16 cellular contexts compared by ENCODE assay signal in the genomic region with DNA sequence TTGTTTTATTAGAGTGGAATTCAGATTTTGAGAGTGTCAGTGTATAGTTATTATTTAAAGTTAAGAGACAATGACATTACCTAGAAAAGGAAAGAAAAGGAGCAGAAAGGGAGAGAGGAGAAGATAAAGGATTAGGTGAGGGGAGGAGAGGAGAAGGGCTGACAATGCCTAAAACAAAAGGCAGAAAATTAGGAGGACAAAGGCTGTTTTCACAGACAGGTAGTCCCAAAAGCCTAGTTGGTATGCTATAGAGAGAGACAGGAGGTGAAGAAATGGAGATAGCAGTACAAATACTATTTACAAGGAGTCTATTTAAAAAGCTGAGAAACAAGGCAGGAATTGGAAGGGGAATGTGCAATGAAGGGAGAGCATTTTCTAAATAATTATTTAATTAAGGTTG.
DNase-seq lines count a peak whose midpoint lies in the region; ATAC-seq, FAIRE-seq and TF ChIP-seq lines count a peak whose summit lies in the region.
"Had no signal": no experiment of that assay in that cellular context is flagged by ENCODE, and none has a peak within 500 bp of the region (broad histone marks: within the 10 kb centered on the region; RNA-seq: fewer than 3 reads in every experiment).

No MANE protein-coding gene starts in this region.

- H3K27me3 ChIP-seq in HUES64 (ENCODE audit: insufficient read depth, low read length), result no peaks in the 10 kb centered on the region
- H3K27me3 ChIP-seq in K562 (ENCODE audit: control insufficient read depth in 2 of 2, insufficient read depth in 2 of 2, low read length in 2 of 2), result no peaks in the 10 kb centered on the region
- no peaks in the 10 kb centered on the region for H3K27me3 ChIP-seq in mesendoderm (ENCODE audit: insufficient read depth, low read length, poor library complexity)

- H2BK5ac ChIP-seq in mesendoderm (ENCODE audit: low read length), result no peak overlapping the region

- FAIRE-seq in K562 (lab: Jason Lieb, UNC), result no peak
- FAIRE-seq: GM12891, GM18507 had no signal

- no peaks in the 10 kb centered on the region for H3K9me1 ChIP-seq in K562 (ENCODE audit: control insufficient read depth, insufficient read depth, low read length)

- CTCF ChIA-PET in K562 (lab: Yijun Ruan, JAX; ENCODE audit: low intra/inter-chr PET ratio), result no interaction called here

- no peaks in the 10 kb centered on the region for H3K79me1 ChIP-seq in mesendoderm (ENCODE audit: low read length)

- H3K4me1 ChIP-seq in HUES64 (ENCODE audit: insufficient read depth, low read length) (peaks cover 16% of the 10 kb centered on the region; the same call in 1 of the 2 replicates), K562 (replicated peaks in 1 of 2; ENCODE audit: control insufficient read depth in 2 of 2, insufficient read depth in 2 of 2, low read length in 2 of 2) (0 out of 5 replicates have a peak, but pooled peaks cover 0 to 3% of the 10 kb centered on the region in 2 experiments), mesendoderm (ENCODE audit: control insufficient read depth, low read depth, low read length) (no peaks in the 10 kb centered on the region)

- in situ Hi-C loops in K562 (cut with MboI), result loop anchor here (10.0 kb wide), 1 partner anchor 341 kb away; no protein-coding TSS in a partner anchor

- H3K4ac ChIP-seq in mesendoderm (ENCODE audit: low read depth, low read length), result no peak overlapping the region

- H2AK5ac ChIP-seq in mesendoderm (ENCODE audit: low read length), result no peak overlapping the region

- no peak overlapping the region for H2BK15ac ChIP-seq in mesendoderm (replicated peaks; ENCODE audit: low read depth)

- no peak overlapping the region for H4K5ac ChIP-seq in mesendoderm (ENCODE audit: low read length)

- H3K79me2 ChIP-seq in K562 (ENCODE audit: control insufficient read depth, insufficient read depth, low read length) (no peaks in the 10 kb centered on the region), mesendoderm (ENCODE audit: control insufficient read depth, insufficient read depth, low read length) (no peaks in the 10 kb centered on the region)

- H3K9me3 ChIP-seq in HUES64 (ENCODE audit: insufficient read depth, low read depth, low read length), result no peaks in the 10 kb centered on the region
- H3K9me3 ChIP-seq in K562 (replicated peaks; ENCODE audit: control insufficient read depth, insufficient read depth, low read depth, low read length), result no peaks in the 10 kb centered on the region

- H2BK120ac ChIP-seq in mesendoderm (ENCODE audit: low read depth, low read length), result no peak overlapping the region

- TF ChIP-seq POLR2A in K562 (conservative IDR thresholded peaks at IDR 0.05), result no peak

- H3K56ac ChIP-seq in mesendoderm (ENCODE audit: low read length), result peak overlapping the region; percentile 49

- no peak overlapping the region for H3K18ac ChIP-seq in mesendoderm (ENCODE audit: low read length)

- no peak for TF ChIP-seq CTCF in K562 (IDR thresholded peaks at IDR 0.05 in 2 of 3, conservative IDR thresholded peaks at IDR 0.05 in 1 of 3; ENCODE audit: insufficient read depth in 2 of 3, low read depth in 1 of 3, low read length in 3 of 3)

- peak overlapping the region; percentile 80 for H2AFZ ChIP-seq in K562 (ENCODE audit: low read depth, low read length)

- H3K36me3 ChIP-seq in HUES64 (ENCODE audit: insufficient read depth, low read length) (no peaks in the 10 kb centered on the region), K562 (ENCODE audit: control insufficient read depth, insufficient read depth, low read length) (no peaks in the 10 kb centered on the region), mesendoderm (ENCODE audit: control insufficient read depth, insufficient read depth, low read length) (no peaks in the 10 kb centered on the region)

- H3K23ac ChIP-seq in mesendoderm (ENCODE audit: low read length), result no peak overlapping the region

- H3K27ac ChIP-seq in HUES64 (ENCODE audit: low read depth, low read length) (peak overlapping the region; percentile 21; the same call in 1 of the 2 replicates), K562 (ENCODE audit: extremely low read depth, low read depth, low read length) (peak overlapping the region; percentile 22; the same call in 2 of the 3 replicates), mesendoderm (ENCODE audit: low read depth, low read length) (no peak overlapping the region)

- ATAC-seq in K562 (0 out of 3 replicates have a peak, but pooled peaks have one; percentile 36), sciatic nerve (no peak), GM18907 (IDR thresholded peaks at IDR 0.05; ENCODE audit: unreplicated experiment) (no peak)
- ATAC-seq: HCT116 had no signal

- TF ChIP-seq RAD21 in K562 (CRISPR knock-in tag; conservative IDR thresholded peaks at IDR 0.05 in 1 of 2, IDR thresholded peaks at IDR 0.05 in 1 of 2), result no peak

- no peak overlapping the region for H3K4me3 ChIP-seq in HUES64 (ENCODE audit: low read length)
- H3K4me3 ChIP-seq in K562, result no peak overlapping the region
- H3K4me3 ChIP-seq in mesendoderm (ENCODE audit: low read length), result no peak overlapping the region

- H3K4me2 ChIP-seq in K562 (ENCODE audit: insufficient read depth, low read length), result no peak overlapping the region
- no peak overlapping the region for H3K4me2 ChIP-seq in mesendoderm (ENCODE audit: low read length)

- DNase-seq in K562 (ENCODE audit: extremely low read depth in 1 of 4, low spot score in 3 of 4), result no peak
- DNase-seq in mesendoderm, result no peak
- no peak for DNase-seq in effector CD4-positive, alpha-beta T cell
- no peak for DNase-seq in sciatic nerve (ENCODE audit: low spot score)
- DNase-seq: C1 segment of cervical spinal cord; Calu3; CD4-positive, alpha-beta memory T cell; DMS79 treated with DMSO at 0.1 percent for 48 hours; GF-D8; GOT3; H7 had no signal

- intact Hi-C loops in K562 (cut with micrococcal nuclease), result loop anchor here (1.0 to 10.0 kb wide), 4 partner anchors 337 to 1563 kb away; no protein-coding TSS in a partner anchor
- intact Hi-C loops in sciatic nerve (cut with DNase I), result no loop called here

- BruUV-seq in K562 (replicated peaks; lab: Mats Ljungman, UMichigan), result no TSS peak

- POLR2A ChIA-PET in K562 (lab: Yijun Ruan, JAX), result interaction anchor here (1.4 kb wide), 1 partner anchor 337 kb away, joined by 3 read pairs; no protein-coding TSS in a partner anchor

- TF ChIP-seq EP300 in K562 (IDR thresholded peaks at IDR 0.05; ENCODE audit: low read length), result no peak

- no peaks in the 10 kb centered on the region for H4K20me1 ChIP-seq in K562 (replicated peaks; ENCODE audit: control insufficient read depth, insufficient read depth, low read length)

- no peak overlapping the region for H4K8ac ChIP-seq in mesendoderm (ENCODE audit: low read depth, low read length)

- H3K9ac ChIP-seq in HUES64 (ENCODE audit: low read depth, low read length), result no peak overlapping the region
- peak overlapping the region in 1 of 2 experiments; percentile 7; a peak in 1 of 4 replicates for H3K9ac ChIP-seq in K562 (ENCODE audit: insufficient read depth in 1 of 2, low read depth in 2 of 2, low read length in 2 of 2)
- no peak overlapping the region for H3K9ac ChIP-seq in mesendoderm (ENCODE audit: low read length)

TF ChIP-seq in K562, 482 proteins besides CTCF, POLR2A, EP300 and RAD21:
- 0 out of 2 replicates have a peak, but pooled peaks have one; percentile 11 for TF ChIP-seq TAF7 (tag; IDR thresholded peaks at IDR 0.05)
- TF ChIP-seq TARDBP (IDR thresholded peaks at IDR 0.05), result no peak
